22 cellular contexts compared by ENCODE assay signal in genomic region chr21:33236013-33236686, GRCh38. TPM values are rescaled to one million over a fixed set of nuclear protein-coding genes. Genes with fewer than 3 reads are reported as not detected.
DNase-seq lines count a peak whose midpoint lies in the region; ATAC-seq and TF ChIP-seq lines count a peak whose summit lies in the region.
"Had no signal": no experiment of that assay in that cellular context is flagged by ENCODE, and none has a peak within 500 bp of the region (broad histone marks: within the 10 kb centered on the region; RNA-seq: fewer than 3 reads in every experiment).

No MANE protein-coding gene starts in this region.

- H3K36me3 ChIP-seq in CD4-positive, alpha-beta memory T cell (ENCODE audit: insufficient read depth, low read length) = no peaks in the 10 kb centered on the region
- H3K36me3 ChIP-seq in HEK293 (ENCODE audit: control insufficient read depth in 2 of 2, insufficient read depth in 1 of 2, low read length in 2 of 2) (no peaks in the 10 kb centered on the region), prostate gland (no peaks in the 10 kb centered on the region), stomach (no peaks in the 10 kb centered on the region)
- H3K36me3 ChIP-seq: gastrocnemius medialis, left lung, tibial artery had no signal

- no peaks in the 10 kb centered on the region for H3K9me3 ChIP-seq in CD4-positive, alpha-beta memory T cell (ENCODE audit: control insufficient read depth in 1 of 2, low read length in 2 of 2)
- H3K9me3 ChIP-seq in HEK293 (ENCODE audit: control insufficient read depth, insufficient read depth, low read depth, low read length) = no peaks in the 10 kb centered on the region; the same call in 1 of the 2 replicates
- H3K9me3 ChIP-seq in prostate gland = no peaks in the 10 kb centered on the region
- H3K9me3 ChIP-seq in stomach = no peaks in the 10 kb centered on the region
- H3K9me3 ChIP-seq: body of pancreas, gastrocnemius medialis, left lung, tibial artery had no signal

- H3K36me3 Mint-ChIP-seq in CD4-positive, alpha-beta memory T cell = peaks cover 16 to 36% of the 10 kb centered on the region in 2 donors
- H3K36me3 Mint-ChIP-seq in activated T-helper 2 cell treated with anti-CD3 and anti-CD28 coated beads, Interferon-gamma antibody, Interleukin-2, Interleukin-4, amounts not matched to agents 10 μg/mL and 5 μg/mL and 100 μg/mL, durations not matched to agents 14 hours and 24 hours and 36 hours (ENCODE audit: low read depth) = peaks cover 56% of the 10 kb centered on the region
- peaks cover 0 to 36% (median 1%) of the 10 kb centered on the region in 3 donors for H3K36me3 Mint-ChIP-seq in naive thymus-derived CD8-positive, alpha-beta T cell
- peaks cover 44% of the 10 kb centered on the region for H3K36me3 Mint-ChIP-seq in WTC11

- H3K4me1 Mint-ChIP-seq in CD4-positive, alpha-beta memory T cell = peaks cover 68 to 96% (median 83%) of the 10 kb centered on the region in 4 donors
- peaks cover 74% of the 10 kb centered on the region for H3K4me1 Mint-ChIP-seq in activated T-helper 2 cell treated with anti-CD3 and anti-CD28 coated beads, Interferon-gamma antibody, Interleukin-2, Interleukin-4, amounts not matched to agents 10 μg/mL and 5 μg/mL and 100 μg/mL, durations not matched to agents 14 hours and 24 hours and 36 hours (ENCODE audit: low read depth)
- H3K4me1 Mint-ChIP-seq in naive thymus-derived CD8-positive, alpha-beta T cell = peaks cover 55 to 92% (median 85%) of the 10 kb centered on the region in 4 donors
- H3K4me1 Mint-ChIP-seq in WTC11 = peaks cover 31% of the 10 kb centered on the region

- intact Hi-C loops in CD4-positive, alpha-beta memory T cell (cut with micrococcal nuclease) = no loop called here
- intact Hi-C loops in activated T-helper 2 cell treated with anti-CD3 and anti-CD28 coated beads, Interferon-gamma antibody, Interleukin-2, Interleukin-4, amounts not matched to agents 10 μg/mL and 5 μg/mL and 100 μg/mL, durations not matched to agents 14 hours and 24 hours and 36 hours (cut with micrococcal nuclease) = no loop called here
- intact Hi-C loops in prostate gland (cut with DNase I) = no loop called here
- intact Hi-C loops in stomach (cut with DNase I; ENCODE audit: low total_unique reads) = no loop called here

- peak overlapping the region in 3 of 8 donors; percentile 57 to 74 (median 74) for H3K4me3 Mint-ChIP-seq in CD4-positive, alpha-beta memory T cell
- H3K4me3 Mint-ChIP-seq in activated T-helper 2 cell treated with anti-CD3 and anti-CD28 coated beads, Interferon-gamma antibody, Interleukin-2, Interleukin-4, amounts not matched to agents 10 μg/mL and 5 μg/mL and 100 μg/mL, durations not matched to agents 14 hours and 24 hours and 36 hours (ENCODE audit: low read depth) = no peak overlapping the region
- H3K4me3 Mint-ChIP-seq in naive thymus-derived CD8-positive, alpha-beta T cell = peak overlapping the region in 6 of 10 donors; percentile 27 to 84 (median 60)
- H3K4me3 Mint-ChIP-seq in WTC11 = no peak overlapping the region
- H3K4me3 Mint-ChIP-seq: activated naive CD4-positive, alpha-beta T cell treated with anti-CD3 and anti-CD28 coated beads for 36 hours had no signal

- CTCF ChIA-PET in CD4-positive, alpha-beta memory T cell (lab: Charles Lee; ENCODE audit: partially characterized antibody) = interaction anchor here (0.8 to 1.1 kb wide), 3 partner anchors 15 to 139 kb away, joined by 3 to 4 read pairs (median 3); no protein-coding TSS in a partner anchor
- CTCF ChIA-PET in HEK293 (lab: Yijun Ruan, JAX) (interaction anchor here (0.7 to 1.0 kb wide), 3 partner anchors 14 to 119 kb away, joined by 3 read pairs; no protein-coding TSS in a partner anchor), WTC11 (lab: Charles Lee) (interaction anchor here (1.2 to 1.3 kb wide), 2 partner anchors 125 to 126 kb away, joined by 3 read pairs; no protein-coding TSS in a partner anchor)

- DNase-seq in CD4-positive, alpha-beta memory T cell = no peak
- DNase-seq in activated T-helper 2 cell treated with anti-CD3 and anti-CD28 coated beads, Interferon-gamma antibody, Interleukin-2, Interleukin-4, amounts not matched to agents 10 μg/mL and 5 μg/mL and 100 μg/mL, durations not matched to agents 14 hours and 24 hours and 36 hours (ENCODE audit: low spot score) = no peak
- DNase-seq in naive thymus-derived CD8-positive, alpha-beta T cell = no peak
- DNase-seq in prostate gland (ENCODE audit: low spot score) = no peak
- no peak for DNase-seq in WTC11 (ENCODE audit: low spot score)
- no peak for DNase-seq in stomach
- DNase-seq: activated naive CD4-positive, alpha-beta T cell treated with anti-CD3 and anti-CD28 coated beads for 36 hours; body of pancreas; gastrocnemius medialis; HCEC 1CT; Kasumi-1; NCI-H1436 treated with DMSO at 0.1 percent for 48 hours; NCI-H226; small intestine; stimulated activated CD4-positive, alpha-beta T cell treated with anti-CD3 and anti-CD28 coated beads, Interleukin-4, amount 100 ng/mL, for 4 hours; stimulated activated CD8-positive, alpha-beta memory T cell treated with anti-CD3 and anti-CD28 coated beads, Interleukin-4, amount 100 ng/mL, for 48 hours; tibial artery had no signal

- H3K27me3 Mint-ChIP-seq in CD4-positive, alpha-beta memory T cell = no peaks in the 10 kb centered on the region
- no peaks in the 10 kb centered on the region for H3K27me3 Mint-ChIP-seq in activated T-helper 2 cell treated with anti-CD3 and anti-CD28 coated beads, Interferon-gamma antibody, Interleukin-2, Interleukin-4, amounts not matched to agents 10 μg/mL and 5 μg/mL and 100 μg/mL, durations not matched to agents 14 hours and 24 hours and 36 hours (ENCODE audit: low read depth)
- no peaks in the 10 kb centered on the region for H3K27me3 Mint-ChIP-seq in naive thymus-derived CD8-positive, alpha-beta T cell
- H3K27me3 Mint-ChIP-seq in WTC11 (ENCODE audit: low read depth) = peaks cover 4% of the 10 kb centered on the region; the same call in 1 of the 2 replicates

- no peak for ATAC-seq in naive thymus-derived CD8-positive, alpha-beta T cell
- ATAC-seq in WTC11 (no peak), HG03139 (IDR thresholded peaks at IDR 0.05; ENCODE audit: unreplicated experiment) (no peak)
- ATAC-seq: body of pancreas, gastrocnemius medialis, left lung had no signal

- H3K27ac Mint-ChIP-seq in CD4-positive, alpha-beta memory T cell = peak overlapping the region; percentile 42 to 93 (median 88)
- peak overlapping the region; percentile 92 for H3K27ac Mint-ChIP-seq in activated T-helper 2 cell treated with anti-CD3 and anti-CD28 coated beads, Interferon-gamma antibody, Interleukin-2, Interleukin-4, amounts not matched to agents 10 μg/mL and 5 μg/mL and 100 μg/mL, durations not matched to agents 14 hours and 24 hours and 36 hours
- peak overlapping the region; percentile 74 to 98 (median 86) for H3K27ac Mint-ChIP-seq in naive thymus-derived CD8-positive, alpha-beta T cell
- no peak overlapping the region for H3K27ac Mint-ChIP-seq in WTC11
- H3K27ac Mint-ChIP-seq: activated naive CD4-positive, alpha-beta T cell treated with anti-CD3 and anti-CD28 coated beads for 36 hours had no signal

- H3K4me1 ChIP-seq in CD4-positive, alpha-beta memory T cell (ENCODE audit: insufficient read depth, low read length) = peaks cover 92% of the 10 kb centered on the region
- H3K4me1 ChIP-seq in HEK293 (ENCODE audit: control insufficient read depth, insufficient read depth, low read length) = peaks cover 3% of the 10 kb centered on the region; the same call in 1 of the 2 replicates
- H3K4me1 ChIP-seq in prostate gland (replicated peaks) = no peaks in the 10 kb centered on the region
- peaks cover under 1 to 69% (median 20%) of the 10 kb centered on the region in 4 donors for H3K4me1 ChIP-seq in stomach

- 95% methylated on average over 6 of the region's 6 CpGs for WGBS in prostate gland
- 91 to 98% (median 95%) methylated on average over 6 of the region's 6 CpGs for WGBS in stomach, 5 donors

- TF ChIP-seq POLR2A in prostate gland (IDR thresholded peaks at IDR 0.05) (no peak), stomach (IDR thresholded peaks at IDR 0.05) (no peak)

- H3K4me3 ChIP-seq in CD4-positive, alpha-beta memory T cell (ENCODE audit: low read length in 2 of 2) = no peak overlapping the region
- H3K4me3 ChIP-seq in HEK293 (ENCODE audit: low read depth, low read length) = no peak overlapping the region
- no peak overlapping the region for H3K4me3 ChIP-seq in prostate gland
- no peak overlapping the region for H3K4me3 ChIP-seq in stomach
- H3K4me3 ChIP-seq: body of pancreas, coronary artery, gastrocnemius medialis, left lung, tibial artery had no signal

- H3K27ac ChIP-seq in CD4-positive, alpha-beta memory T cell (ENCODE audit: low read depth, low read length) = peak overlapping the region; percentile 6
- no peak overlapping the region for H3K27ac ChIP-seq in HEK293 (ENCODE audit: extremely low read depth, low read depth, low read length)
- H3K27ac ChIP-seq in prostate gland = no peak overlapping the region
- H3K27ac ChIP-seq in stomach = no peak overlapping the region
- H3K27ac ChIP-seq: body of pancreas, coronary artery, epithelial cell of prostate, gastrocnemius medialis, left lung, tibial artery had no signal

- H3K27me3 ChIP-seq in CD4-positive, alpha-beta memory T cell (ENCODE audit: insufficient read depth, low read length) = no peaks in the 10 kb centered on the region
- H3K27me3 ChIP-seq in prostate gland (replicated peaks; ENCODE audit: insufficient read depth) (no peaks in the 10 kb centered on the region), stomach (no peaks in the 10 kb centered on the region)
- H3K27me3 ChIP-seq: body of pancreas, gastrocnemius medialis, left lung, tibial artery had no signal

- no peaks in the 10 kb centered on the region for H3K9me3 Mint-ChIP-seq in CD4-positive, alpha-beta memory T cell
- H3K9me3 Mint-ChIP-seq in activated T-helper 2 cell treated with anti-CD3 and anti-CD28 coated beads, Interferon-gamma antibody, Interleukin-2, Interleukin-4, amounts not matched to agents 10 μg/mL and 5 μg/mL and 100 μg/mL, durations not matched to agents 14 hours and 24 hours and 36 hours = no peaks in the 10 kb centered on the region
- no peaks in the 10 kb centered on the region for H3K9me3 Mint-ChIP-seq in naive thymus-derived CD8-positive, alpha-beta T cell
- peaks cover 37% of the 10 kb centered on the region for H3K9me3 Mint-ChIP-seq in WTC11
- H3K9me3 Mint-ChIP-seq: activated naive CD4-positive, alpha-beta T cell treated with anti-CD3 and anti-CD28 coated beads for 36 hours had no signal

- no peak for TF ChIP-seq EP300 in stomach (IDR thresholded peaks at IDR 0.05)

- TF ChIP-seq CTCF in HEK293 (tag by site-specific recombination; IDR thresholded peaks at IDR 0.05) (no peak), prostate gland (IDR thresholded peaks at IDR 0.05) (no peak), WTC11 (IDR thresholded peaks at IDR 0.05) (no peak), stomach (IDR thresholded peaks at IDR 0.05) (no peak)

- POLR2A ChIA-PET in CD4-positive, alpha-beta memory T cell (lab: Charles Lee; ENCODE audit: partially characterized antibody) = interaction anchor here (2.1 kb wide), 1 partner anchor 8 kb away, joined by 11 read pairs; no protein-coding TSS in a partner anchor
- POLR2A ChIA-PET in HEK293 (lab: Yijun Ruan, JAX) (no interaction called here), WTC11 (lab: Charles Lee) (no interaction called here)
- POLR2A ChIA-PET in naive thymus-derived CD8-positive, alpha-beta T cell (lab: Charles Lee) = interaction anchor here (0.5 to 3.6 kb wide), 3 partner anchors 11 to 89 kb away, joined by 3 to 11 read pairs (median 3); partner anchors contain the start of gene IFNAR1

RNA-seq across cellular contexts. Expression of gene IFNAR2, which starts 6.4 kb away (rescaled TPM):
- 10 to 100 TPM; 76.5 to 77.7 TPM for total RNA-seq in CD4-positive, alpha-beta memory T cell
- polyA plus RNA-seq in CD4-positive, alpha-beta memory T cell = 10 to 100 TPM; 78.0 to 81.1 TPM
- total RNA-seq in activated T-helper 2 cell treated with anti-CD3 and anti-CD28 coated beads, Interferon-gamma antibody, Interleukin-2, Interleukin-4, amounts not matched to agents 10 μg/mL and 5 μg/mL and 100 μg/mL, durations not matched to agents 14 hours and 24 hours and 36 hours = 34.8 and 36.8 TPM in 2 replicates
- 10 to 100 TPM; 59.7 to 66.4 TPM for total RNA-seq in naive thymus-derived CD8-positive, alpha-beta T cell
- 10 to 100 TPM; 53.9 to 72.9 (median 63.3) TPM for polyA plus RNA-seq in naive thymus-derived CD8-positive, alpha-beta T cell
- total RNA-seq in prostate gland = 1 to 10 TPM; 5.7 to 7.0 TPM
- total RNA-seq in WTC11 (2021) = 13.3 to 19.1 TPM (median 16.4 TPM) in 3 replicates
- total RNA-seq in stomach = 10 to 100 TPM in 3 of 5 donors, 1 to 10 TPM in 1, not detected in 1; 8.2 to 22.5 (median 12.6) TPM
- polyA plus RNA-seq in stomach = 1 to 10 TPM; 7.5 to 9.2 (median 8.8) TPM

RNA-seq across cellular contexts. Expression of gene IL10RB, which starts 30.0 kb away (rescaled TPM):
- 10 to 100 TPM; 30.6 to 36.4 TPM for total RNA-seq in CD4-positive, alpha-beta memory T cell
- polyA plus RNA-seq in CD4-positive, alpha-beta memory T cell = 10 to 100 TPM; 53.3 to 61.8 TPM
- 23.4 and 24.7 TPM in 2 replicates for total RNA-seq in activated T-helper 2 cell treated with anti-CD3 and anti-CD28 coated beads, Interferon-gamma antibody, Interleukin-2, Interleukin-4, amounts not matched to agents 10 μg/mL and 5 μg/mL and 100 μg/mL, durations not matched to agents 14 hours and 24 hours and 36 hours
- total RNA-seq in naive thymus-derived CD8-positive, alpha-beta T cell = 10 to 100 TPM; 29.4 to 33.2 TPM
- polyA plus RNA-seq in naive thymus-derived CD8-positive, alpha-beta T cell = 10 to 100 TPM; 44.6 to 50.6 (median 50.5) TPM
- total RNA-seq in prostate gland (10 to 100 TPM; 29.3 to 30.8 TPM), WTC11 (2021) (3.7 to 5.1 TPM (median 4.1 TPM) in 3 replicates), stomach (10 to 100 TPM in 4 of 5 donors, not detected in 1; 10.3 to 55.3 (median 40.0) TPM)
- polyA plus RNA-seq in stomach = 10 to 100 TPM; 12.7 to 18.8 (median 18.3) TPM

Comparison
In these comparisons a context has a peak if more than half of its experiments do, and no peak if none do; other contexts are left out.
1. H3K4me3 Mint-ChIP-seq: peak in naive thymus-derived CD8-positive, alpha-beta T cell (6 of 10); none in activated T-helper 2 cell treated with anti-CD3 and anti-CD28 coated beads, Interferon-gamma antibody, Interleukin-2, Interleukin-4, amounts not matched to agents 10 μg/mL and 5 μg/mL and 100 μg/mL, durations not matched to agents 14 hours and 24 hours and 36 hours (single experiment) and WTC11 (single experiment).
2. POLR2A ChIA-PET loops: an anchor here in CD4-positive, alpha-beta memory T cell (2.1 kb wide) and naive thymus-derived CD8-positive, alpha-beta T cell (0.5 to 3.6 kb wide); none called in HEK293 and WTC11.